In genomic region chrX:140733766-140734342, GRCh38 we compare ENCODE assay signal across 8 cellular contexts. TPM values are rescaled to one million over a fixed set of nuclear protein-coding genes. Genes with fewer than 3 reads are reported as not detected.
DNase-seq lines count a peak whose midpoint lies in the region; ATAC-seq and TF ChIP-seq lines count a peak whose summit lies in the region.

No MANE protein-coding gene starts in this region.

- no peaks in the 10 kb centered on the region for H3F3A ChIP-seq in SK-N-SH (replicated peaks; ENCODE audit: insufficient read depth)

- no peaks in the 10 kb centered on the region for H3K9me3 ChIP-seq in SK-N-SH
- no peaks in the 10 kb centered on the region for H3K9me3 ChIP-seq in fibroblast of lung (ENCODE audit: control insufficient read depth, insufficient read depth, low read depth, low read length)

- H3K27me3 ChIP-seq in SK-N-SH (ENCODE audit: insufficient read depth) (no peaks in the 10 kb centered on the region; the same call in 1 of the 2 replicates), fibroblast of lung (ENCODE audit: control insufficient read depth, insufficient read depth, low read length) (no peaks in the 10 kb centered on the region)

- H3K27ac ChIP-seq in SK-N-SH (ENCODE audit: low read depth in 2 of 2, low read length in 1 of 2) (no peak overlapping the region), fibroblast of lung (ENCODE audit: insufficient read depth, low read length) (no peak overlapping the region)

- TF ChIP-seq CTCF in SK-N-SH (IDR thresholded peaks at IDR 0.05) (peak; percentile 80), fibroblast of lung (conservative IDR thresholded peaks at IDR 0.05 in 1 of 2, IDR thresholded peaks at IDR 0.05 in 1 of 2; ENCODE audit: low read depth in 1 of 2, low read length in 2 of 2) (peak; percentile 59 to 69)

- H3K79me2 ChIP-seq in SK-N-SH (ENCODE audit: insufficient read depth) (no peaks in the 10 kb centered on the region), fibroblast of lung (ENCODE audit: control insufficient read depth, insufficient read depth, low read length) (no peaks in the 10 kb centered on the region)

- peak; percentile 61 for ATAC-seq in GM19455 (IDR thresholded peaks at IDR 0.05; ENCODE audit: unreplicated experiment)
- no peak for ATAC-seq in HG02571 (IDR thresholded peaks at IDR 0.05; ENCODE audit: unreplicated experiment)

- H4K20me1 ChIP-seq in SK-N-SH (ENCODE audit: insufficient read depth), result no peaks in the 10 kb centered on the region
- H4K20me1 ChIP-seq in fibroblast of lung (ENCODE audit: control insufficient read depth, extremely low read depth, insufficient read depth, low read length), result no peaks in the 10 kb centered on the region

- H2AFZ ChIP-seq in SK-N-SH (ENCODE audit: low read depth) (no peak overlapping the region), fibroblast of lung (ENCODE audit: low read length) (no peak overlapping the region)

- H3K9me2 ChIP-seq in SK-N-SH, result no peaks in the 10 kb centered on the region

- DNase-seq in NCI-H2029 (lab: John Stamatoyannopoulos, UW), result peak; percentile 3
- DNase-seq in NCI-H2029 treated with DMSO at 0.1 percent for 48 hours (lab: John Stamatoyannopoulos, UW), result no peak
- peak; percentile 61 for DNase-seq in HT-29 (ENCODE audit: low spot score)
- peak; percentile 46 for DNase-seq in SK-N-SH
- peak; percentile 29 to 70 for DNase-seq in fibroblast of lung (ENCODE audit: low read depth in 2 of 2)
- peak; percentile 48 for DNase-seq in pons (ENCODE audit: low spot score)

- CTCF ChIA-PET in SK-N-SH (lab: Yijun Ruan, JAX), result interaction anchor here (0.9 to 1.5 kb wide), 6 partner anchors 8 to 33 kb away, joined by 3 to 6 read pairs (median 3); no protein-coding TSS in a partner anchor

- WGBS in SK-N-SH (ENCODE audit: low lambda C conversion rate), result 12% methylated on average over 10 of the region's 10 CpGs

- POLR2A ChIA-PET in SK-N-SH (lab: Yijun Ruan, JAX), result no interaction called here

- H3K4me2 ChIP-seq in SK-N-SH (no peak overlapping the region), fibroblast of lung (ENCODE audit: extremely low read depth, insufficient read depth, low read length) (no peak overlapping the region)

- H3K4me3 ChIP-seq in SK-N-SH (ENCODE audit: low read depth in 2 of 2, low read length in 1 of 2), result no peak overlapping the region
- H3K4me3 ChIP-seq in fibroblast of lung (replicated peaks in 1 of 4; ENCODE audit: control extremely low read depth in 1 of 4, insufficient read depth in 1 of 4, low read depth in 3 of 4, low read length in 4 of 4), result no peak overlapping the region

- no peak for TF ChIP-seq EP300 in SK-N-SH (IDR thresholded peaks at IDR 0.05; ENCODE audit: borderline replicate concordance in 1 of 2, low read depth in 1 of 2, low read length in 1 of 2)

- no peaks in the 10 kb centered on the region for H3K36me3 ChIP-seq in SK-N-SH (replicated peaks in 1 of 2; ENCODE audit: control insufficient read depth in 1 of 2, insufficient read depth in 2 of 2, low read length in 1 of 2)
- no peaks in the 10 kb centered on the region for H3K36me3 ChIP-seq in fibroblast of lung (ENCODE audit: control insufficient read depth, insufficient read depth, low read length)

- no peaks in the 10 kb centered on the region for H3K4me1 ChIP-seq in SK-N-SH (ENCODE audit: control insufficient read depth in 1 of 2, insufficient read depth in 2 of 2, low read depth in 1 of 2, low read length in 1 of 2)
- no peaks in the 10 kb centered on the region for H3K4me1 ChIP-seq in fibroblast of lung (ENCODE audit: control insufficient read depth, extremely low read depth, insufficient read depth, low read length)

- peak; percentile 90 for TF ChIP-seq RAD21 in SK-N-SH (IDR thresholded peaks at IDR 0.05; ENCODE audit: low read length)

- no peak overlapping the region for H3K9ac ChIP-seq in SK-N-SH
- no peak overlapping the region for H3K9ac ChIP-seq in fibroblast of lung (ENCODE audit: insufficient read depth, low read length)

TF ChIP-seq in SK-N-SH, 30 proteins besides CTCF, POLR2A, EP300 and RAD21:
- peak; percentile 43 for TF ChIP-seq SMC3 (IDR thresholded peaks at IDR 0.05; ENCODE audit: low read depth, low read length)
- TF ChIP-seq MXI1 (IDR thresholded peaks at IDR 0.05; ENCODE audit: low read depth, low read length), result no peak

RNA-seq across cellular contexts. Expression of gene LINC00632, which starts 24.3 kb away (rescaled TPM):
- not detected in 2 replicates for total RNA-seq in HT-29 (2014; rRNA removed; shearing (Covaris generic))
- polyA plus RNA-seq in SK-N-SH (2012; rRNA removed) (0.31 and 1.2 TPM in 2 replicates), fibroblast of lung (75.7 and 82.5 TPM in 2 replicates)
- 1.3 and 2.1 TPM in 2 replicates for polyA plus RNA-seq in SK-N-SH (2012; cell fraction: cytosol; rRNA removed)
- polyA plus RNA-seq in SK-N-SH (2012; cell fraction: nucleus; rRNA removed), result 0.41 and 0.54 TPM in 2 replicates
- total RNA-seq in fibroblast of lung, result 2.1 and 6.9 TPM in 2 replicates
- 17.9 and 22.4 TPM in 2 replicates for polyA plus RNA-seq in fibroblast of lung (2012)
- 30.0 and 33.6 TPM in 2 replicates for polyA minus RNA-seq in fibroblast of lung (ENCODE audit: low replicate concordance)
